In genomic region chr2:227510620-227510958, GRCh38 we compare ENCODE assay signal across 18 cellular contexts. TPM values are rescaled to one million over a fixed set of nuclear protein-coding genes. Genes with fewer than 3 reads are reported as not detected.
DNase-seq lines count a peak whose midpoint lies in the region; ATAC-seq and TF ChIP-seq lines count a peak whose summit lies in the region.
"Had no signal": no experiment of that assay in that cellular context is flagged by ENCODE, and none has a peak within 500 bp of the region (broad histone marks: within the 10 kb centered on the region; RNA-seq: fewer than 3 reads in every experiment).

No MANE protein-coding gene starts in this region.

- H3K4me1 ChIP-seq in RWPE2 (ENCODE audit: insufficient read depth, poor library complexity, severe bottlenecking) (peaks cover 30% of the 10 kb centered on the region), stomach (peaks cover 43 to 96% (median 73%) of the 10 kb centered on the region in 4 donors)

- H3K27me3 Mint-ChIP-seq in activated T-cell treated with anti-CD3 and anti-CD28 coated beads, Interleukin-2, amount 50 U/mL, for 72 hours (ENCODE audit: low read depth) = no peaks in the 10 kb centered on the region
- H3K27me3 Mint-ChIP-seq in T-helper 2 cell treated with Interferon-gamma antibody and Interleukin-4, amounts not matched to agents 5 μg/mL and 100 μg/mL, for 36 hours (ENCODE audit: low read depth) = no peaks in the 10 kb centered on the region

- TF ChIP-seq POLR2A in erythroblast (IDR thresholded peaks at IDR 0.05; ENCODE audit: low read length) (no peak), stomach (IDR thresholded peaks at IDR 0.05) (no peak)

- WGBS in stomach, 5 donors = 22 to 56% (median 36%) methylated on average over 2 of the region's 2 CpGs

- H3K27ac ChIP-seq in RWPE2 (ENCODE audit: poor library complexity, severe bottlenecking) (peak overlapping the region; percentile 9), stomach (peak overlapping the region in 4 of 5 donors; percentile 3 to 51 (median 24))
- H3K27ac ChIP-seq: HL-60, thoracic aorta had no signal

- DNase-seq in activated T-cell treated with anti-CD3 and anti-CD28 coated beads, Interleukin-2, amount 50 U/mL, for 72 hours = no peak
- DNase-seq in activated T-cell treated with anti-CD3 and anti-CD28 coated beads, Interleukin-2, amount 50 U/mL, for 48 hours = no peak
- DNase-seq in RWPE2 (ENCODE audit: low spot score) (no peak), erythroblast (lab: John Stamatoyannopoulos, UW) (peak; percentile 28 to 50), stomach (no peak), GOT3 (lab: John Stamatoyannopoulos, UW) (no peak)
- no peak for DNase-seq in T-helper 2 cell treated with Interferon-gamma antibody and Interleukin-4, amounts not matched to agents 5 μg/mL and 100 μg/mL, for 36 hours (ENCODE audit: low spot score)
- DNase-seq: activated effector memory CD4-positive, alpha-beta T cell treated with Interleukin-2 at 50 U/mL for 16 hours; KBM-7; midbrain; NCI-H1048; NCI-H2107; NCI-H524 had no signal

- TF ChIP-seq CTCF in RWPE2 (IDR thresholded peaks at IDR 0.05; ENCODE audit: poor library complexity, severe bottlenecking) (no peak), stomach (IDR thresholded peaks at IDR 0.05) (no peak)

- no peaks in the 10 kb centered on the region; the same call in 1 of the 2 replicates for H3K36me3 ChIP-seq in RWPE2 (ENCODE audit: low read depth)
- H3K36me3 ChIP-seq in stomach = no peaks in the 10 kb centered on the region
- H3K36me3 ChIP-seq: HAP-1, thoracic aorta had no signal

- H3K27me3 ChIP-seq in RWPE2 (ENCODE audit: insufficient read depth, poor library complexity, severe bottlenecking) (no peaks in the 10 kb centered on the region), stomach (no peaks in the 10 kb centered on the region)

- H3K9me3 Mint-ChIP-seq in activated T-cell treated with anti-CD3 and anti-CD28 coated beads, Interleukin-2, amount 50 U/mL, for 72 hours = no peaks in the 10 kb centered on the region
- H3K9me3 Mint-ChIP-seq in T-helper 2 cell treated with Interferon-gamma antibody and Interleukin-4, amounts not matched to agents 5 μg/mL and 100 μg/mL, for 36 hours = no peaks in the 10 kb centered on the region

- H3K4me3 ChIP-seq in RWPE2 (ENCODE audit: severe bottlenecking) (no peak overlapping the region), stomach (no peak overlapping the region)
- H3K4me3 ChIP-seq: HAP-1, thoracic aorta had no signal

- intact Hi-C loops in stomach (cut with DNase I; ENCODE audit: low total_unique reads) = no loop called here

- no peak for ATAC-seq in activated T-cell treated with anti-CD3 and anti-CD28 coated beads, Interleukin-2, amount 50 U/mL, for 72 hours (replicated peaks in 1 of 2)
- ATAC-seq in RWPE2 (ENCODE audit: low read depth) (no peak), HG02852 (IDR thresholded peaks at IDR 0.05; ENCODE audit: unreplicated experiment) (no peak)

- H3K4me1 Mint-ChIP-seq in activated T-cell treated with anti-CD3 and anti-CD28 coated beads, Interleukin-2, amount 50 U/mL, for 72 hours (ENCODE audit: low read depth) = peaks cover 71% of the 10 kb centered on the region
- peaks cover 28% of the 10 kb centered on the region for H3K4me1 Mint-ChIP-seq in T-helper 2 cell treated with Interferon-gamma antibody and Interleukin-4, amounts not matched to agents 5 μg/mL and 100 μg/mL, for 36 hours (ENCODE audit: low read depth)

- H3K27ac Mint-ChIP-seq in activated T-cell treated with anti-CD3 and anti-CD28 coated beads, Interleukin-2, amount 50 U/mL, for 72 hours = peak overlapping the region; percentile 71
- no peak overlapping the region for H3K27ac Mint-ChIP-seq in T-helper 2 cell treated with Interferon-gamma antibody and Interleukin-4, amounts not matched to agents 5 μg/mL and 100 μg/mL, for 36 hours

- no peak overlapping the region for H3K4me3 Mint-ChIP-seq in activated T-cell treated with anti-CD3 and anti-CD28 coated beads, Interleukin-2, amount 50 U/mL, for 72 hours
- no peak overlapping the region for H3K4me3 Mint-ChIP-seq in T-helper 2 cell treated with Interferon-gamma antibody and Interleukin-4, amounts not matched to agents 5 μg/mL and 100 μg/mL, for 36 hours
- H3K4me3 Mint-ChIP-seq: neural crest cell had no signal

- H3K9me3 ChIP-seq in RWPE2 (ENCODE audit: severe bottlenecking) = no peaks in the 10 kb centered on the region
- H3K9me3 ChIP-seq in stomach = no peaks in the 10 kb centered on the region
- H3K9me3 ChIP-seq: HAP-1, thoracic aorta had no signal

- peaks cover 0 to 6% of the 10 kb centered on the region in 2 donors for H3K36me3 Mint-ChIP-seq in activated T-cell treated with anti-CD3 and anti-CD28 coated beads, Interleukin-2, amount 50 U/mL, for 72 hours (ENCODE audit: insufficient read depth in 2 of 2)
- H3K36me3 Mint-ChIP-seq in T-helper 2 cell treated with Interferon-gamma antibody and Interleukin-4, amounts not matched to agents 5 μg/mL and 100 μg/mL, for 36 hours (ENCODE audit: low read depth) = peaks cover 4% of the 10 kb centered on the region

- no peak for TF ChIP-seq EP300 in stomach (IDR thresholded peaks at IDR 0.05)

RNA-seq across cellular contexts. Expression of gene AGFG1, which starts 38.6 kb away (rescaled TPM):
- total RNA-seq in activated T-cell treated with anti-CD3 and anti-CD28 coated beads, Interleukin-2, amount 50 U/mL, for 72 hours = 100 to 1,000 TPM in 1 of 2 donors, 10 to 100 TPM in 1; 98.2 to 131 TPM
- total RNA-seq in stomach = 100 to 1,000 TPM in 1 of 5 donors, 10 to 100 TPM in 4; 16.1 to 119 (median 38.1) TPM
- 10 to 100 TPM; 17.8 to 37.0 (median 34.5) TPM for polyA plus RNA-seq in stomach

Comparison
In these comparisons a context has a peak if more than half of its experiments do, and no peak if none do; other contexts are left out.
1. DNase-seq: peak in erythroblast (2 of 2); none in activated T-cell treated with anti-CD3 and anti-CD28 coated beads, Interleukin-2, amount 50 U/mL, for 72 hours (0 of 2), activated T-cell treated with anti-CD3 and anti-CD28 coated beads, Interleukin-2, amount 50 U/mL, for 48 hours (0 of 2), RWPE2 (single experiment), stomach (single experiment), GOT3 (single experiment) and T-helper 2 cell treated with Interferon-gamma antibody and Interleukin-4, amounts not matched to agents 5 μg/mL and 100 μg/mL, for 36 hours (single experiment).